In the genomic region with DNA sequence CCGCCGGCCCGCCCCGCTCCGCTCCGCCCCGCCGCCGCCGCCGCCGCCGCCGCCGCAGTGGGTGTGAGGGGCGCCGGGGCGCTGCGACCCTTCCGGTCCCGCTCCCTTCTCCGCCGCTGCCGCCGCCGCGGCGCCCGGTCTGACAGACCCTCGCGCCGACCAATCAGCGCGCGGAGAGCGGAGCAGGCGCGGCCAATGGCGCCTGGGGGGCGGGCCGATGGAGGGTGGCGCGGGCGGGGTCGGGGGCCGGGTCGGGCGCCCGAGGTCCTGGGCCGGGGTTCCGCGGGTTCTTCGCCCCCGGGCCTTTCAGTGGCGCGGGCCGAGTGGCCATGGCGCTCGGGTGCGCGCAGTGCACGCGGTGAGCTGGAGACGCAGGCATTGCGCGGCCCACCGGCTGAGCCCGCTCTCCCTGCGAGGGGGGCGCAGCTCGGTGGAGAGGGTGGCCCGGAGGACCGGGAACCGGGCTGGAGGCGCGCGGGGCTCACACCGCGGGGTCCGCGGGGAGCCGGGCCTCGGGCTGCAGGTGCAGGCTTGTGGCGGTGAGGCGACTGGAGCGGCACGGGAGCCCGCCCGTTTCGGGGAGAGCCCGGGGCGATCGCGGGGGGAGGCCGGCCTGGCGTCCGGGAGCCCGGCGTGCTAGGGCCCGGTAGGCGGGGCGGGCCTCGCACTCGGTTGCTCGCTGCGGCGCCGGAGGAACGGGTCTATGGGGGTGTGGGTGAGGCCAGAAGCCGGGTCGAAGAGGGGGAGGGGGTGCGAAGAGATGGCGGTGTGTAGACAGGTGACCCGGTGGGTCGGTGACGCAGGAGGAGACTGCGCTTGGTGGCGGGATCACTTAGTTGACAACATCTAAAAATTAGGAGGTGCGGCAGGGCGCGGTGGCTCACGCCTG, we compare ENCODE assay signal across 9 cellular contexts. TPM values are rescaled to one million over a fixed set of nuclear protein-coding genes. Genes with fewer than 3 reads are reported as not detected.
DNase-seq lines count a peak whose midpoint lies in the region; ATAC-seq, FAIRE-seq and TF ChIP-seq lines count a peak whose summit lies in the region.
"Had no signal": no experiment of that assay in that cellular context is flagged by ENCODE, and none has a peak within 500 bp of the region (broad histone marks: within the 10 kb centered on the region; RNA-seq: fewer than 3 reads in every experiment).

A gene (minus strand): TSS at position 141 of the 889 bp plus-strand sequence. CDS start 11,522 bp downstream, outside the sequence.

- H3K4me1 Mint-ChIP-seq in dendritic cell treated with granulocyte-macrophage colony-stimulating factor and Interleukin-4, amounts not matched to agents 40 ng/mL and 50 ng/mL, for 4 days (ENCODE audit: low read depth): peaks cover 62% of the 10 kb centered on the region

- H3K4me3 ChIP-seq in HepG2 (replicated peaks in 1 of 3; ENCODE audit: insufficient read depth in 1 of 3, low read depth in 2 of 3, low read length in 3 of 3): peak within 1 kb of the TSS; percentile 85 to 94 (median 91)

- peak within 1 kb of the TSS; percentile 84 for H3K9ac ChIP-seq in HepG2 (ENCODE audit: insufficient read depth, low read depth, low read length)

- no peak for FAIRE-seq in HepG2 (lab: Jason Lieb, UNC)
- FAIRE-seq: endometrium had no signal

- ATAC-seq in GM18907 (IDR thresholded peaks at IDR 0.05; ENCODE audit: unreplicated experiment) (peak; percentile 84), HG03135 (IDR thresholded peaks at IDR 0.05; ENCODE audit: unreplicated experiment) (peak; percentile 86), HepG2 (peak; percentile 83)

- H3K9me3 Mint-ChIP-seq in dendritic cell treated with granulocyte-macrophage colony-stimulating factor and Interleukin-4, amounts not matched to agents 40 ng/mL and 50 ng/mL, for 4 days: no peaks in the 10 kb centered on the region

- H3K9me3 ChIP-seq in HepG2 (ENCODE audit: low read length): no peaks in the 10 kb centered on the region

- no peak for TF ChIP-seq CTCF in AG09319 (IDR thresholded peaks at IDR 0.05; ENCODE audit: low read depth, low read length)
- TF ChIP-seq CTCF in HepG2 (CRISPR knock-in tag; IDR thresholded peaks at IDR 0.05): peak; percentile 7; the same call in 1 of the 2 replicates

- DNase-seq in AG09319 (ENCODE audit: extremely low read depth, low read depth): peak; percentile 37
- peak; percentile 53 for DNase-seq in NCI-H446 treated with DMSO at 0.1 percent for 48 hours (lab: John Stamatoyannopoulos, UW)
- DNase-seq in activated CD4-positive, alpha-beta T cell treated with anti-CD3 and anti-CD28 coated beads, Interleukin-2, amount 50 U/mL, for 1 hour: peak; percentile 81
- peak; percentile 62 for DNase-seq in HepG2 (ENCODE audit: low spot score)
- peak; percentile 74 to 77 for DNase-seq in stimulated activated CD4-positive, alpha-beta T cell treated with anti-CD3 and anti-CD28 coated beads, Interleukin-2, amount 100 ng/mL, for 48 hours

- no peaks in the 10 kb centered on the region for H3K36me3 Mint-ChIP-seq in dendritic cell treated with granulocyte-macrophage colony-stimulating factor and Interleukin-4, amounts not matched to agents 40 ng/mL and 50 ng/mL, for 4 days (ENCODE audit: low read depth)

- intact Hi-C loops in dendritic cell treated with granulocyte-macrophage colony-stimulating factor and Interleukin-4, amounts not matched to agents 40 ng/mL and 50 ng/mL, for 4 days (cut with micrococcal nuclease): loop anchor here (2.0 to 5.0 kb wide), 2 partner anchors 179 to 200 kb away; a partner anchor contains a TSS
- intact Hi-C loops in HepG2 (cut with micrococcal nuclease; ENCODE audit: unreplicated experiment): loop anchor here (10.0 kb wide), 2 partner anchors 87 to 183 kb away; a partner anchor contains a TSS

- peaks cover 11% of the 10 kb centered on the region for H4K20me1 ChIP-seq in HepG2 (ENCODE audit: insufficient read depth, low read length)

- peaks cover 26% of the 10 kb centered on the region for H3K79me2 ChIP-seq in HepG2 (ENCODE audit: insufficient read depth, low read length)

- POLR2A ChIA-PET in HepG2 (lab: Yijun Ruan, JAX): interaction anchor here (0.6 to 2.3 kb wide), 4 partner anchors 8 to 23 kb away, joined by 3 to 12 read pairs (median 7); no protein-coding TSS in a partner anchor

- peak within 1 kb of the TSS; percentile 93 for H3K4me2 ChIP-seq in HepG2 (ENCODE audit: low read depth, low read length)

- peak within 1 kb of the TSS; percentile 87 for H3K27ac ChIP-seq in HepG2 (ENCODE audit: extremely low read length, insufficient read depth, low read length)

- in situ Hi-C loops in HepG2 (cut with HindIII; ENCODE audit: extremely low pct_ligation_motif_present, low pct_unique_long_range_greater_than_20kb): loop anchor here (5.0 to 10.0 kb wide), 2 partner anchors 35 to 183 kb away; no protein-coding TSS in a partner anchor

- H2AFZ ChIP-seq in HepG2 (ENCODE audit: low read length): no peak within 1 kb of the TSS

- H3K4me3 Mint-ChIP-seq in dendritic cell treated with granulocyte-macrophage colony-stimulating factor and Interleukin-4, amounts not matched to agents 40 ng/mL and 50 ng/mL, for 4 days: peak within 1 kb of the TSS; percentile 89

- peaks cover 60% of the 10 kb centered on the region for H3K4me1 ChIP-seq in HepG2 (ENCODE audit: insufficient read depth, low read length)

- peak; percentile 59; the same call in 1 of the 2 replicates for TF ChIP-seq RAD21 in HepG2 (CRISPR knock-in tag; IDR thresholded peaks at IDR 0.05)

- no peaks in the 10 kb centered on the region for H3K36me3 ChIP-seq in HepG2 (replicated peaks in 1 of 2; ENCODE audit: control insufficient read depth in 1 of 2, insufficient read depth in 2 of 2, low read length in 2 of 2)

- CTCF ChIA-PET in HepG2 (lab: Yijun Ruan, JAX; ENCODE audit: low intra/inter-chr PET ratio, low total read pairs): interaction anchor here (1.1 to 3.2 kb wide), 4 partner anchors 23 to 178 kb away, joined by 3 to 65 read pairs (median 16); no protein-coding TSS in a partner anchor

- WGBS in HepG2 (ENCODE audit: low lambda C conversion rate): 0% methylated on average over 3 of the region's 122 CpGs

- TF ChIP-seq EP300 in HepG2 (IDR thresholded peaks at IDR 0.05; ENCODE audit: low read depth in 2 of 2, low read length in 2 of 2): no peak
- no peak for TF ChIP-seq EP300 in HepG2 (CRISPR knock-in tag; IDR thresholded peaks at IDR 0.05; ENCODE audit: borderline replicate concordance)

- peak; percentile 45 to 69; a peak in 3 of 4 replicates for TF ChIP-seq POLR2A in HepG2 (IDR thresholded peaks at IDR 0.05; ENCODE audit: insufficient read depth in 1 of 2, low read depth in 2 of 2, low read length in 2 of 2)

- peaks cover 6% of the 10 kb centered on the region for H3K27me3 Mint-ChIP-seq in dendritic cell treated with granulocyte-macrophage colony-stimulating factor and Interleukin-4, amounts not matched to agents 40 ng/mL and 50 ng/mL, for 4 days

- peak within 1 kb of the TSS; percentile 80 for H3K27ac Mint-ChIP-seq in dendritic cell treated with granulocyte-macrophage colony-stimulating factor and Interleukin-4, amounts not matched to agents 40 ng/mL and 50 ng/mL, for 4 days

- BruUV-seq in HepG2 (replicated peaks; lab: Mats Ljungman, UMichigan): no TSS peak

- no peaks in the 10 kb centered on the region for H3K27me3 ChIP-seq in HepG2 (ENCODE audit: control insufficient read depth in 1 of 2, insufficient read depth in 2 of 2, low read length in 2 of 2)

TF ChIP-seq in HepG2, 621 proteins besides CTCF, POLR2A, EP300 and RAD21 (continues in another document):
- TF ChIP-seq FOXJ3 (CRISPR knock-in tag; IDR thresholded peaks at IDR 0.05; ENCODE audit: borderline replicate concordance): no peak
- TF ChIP-seq FOXC1 (CRISPR knock-in tag; IDR thresholded peaks at IDR 0.05; ENCODE audit: borderline replicate concordance): no peak; the same call in 1 of the 2 replicates
- TF ChIP-seq SP140L (CRISPR knock-in tag; IDR thresholded peaks at IDR 0.05; ENCODE audit: borderline replicate concordance): no peak
- peak; percentile 34; the same call in 1 of the 2 replicates for TF ChIP-seq ZNF879 (CRISPR knock-in tag; IDR thresholded peaks at IDR 0.05)
- no peak for TF ChIP-seq TEAD3 (CRISPR knock-in tag; optimal IDR thresholded peaks at IDR 0.05; ENCODE audit: borderline replicate concordance)
- no peak for TF ChIP-seq XBP1 (CRISPR knock-in tag; IDR thresholded peaks at IDR 0.05)
- TF ChIP-seq, protein P1, sequence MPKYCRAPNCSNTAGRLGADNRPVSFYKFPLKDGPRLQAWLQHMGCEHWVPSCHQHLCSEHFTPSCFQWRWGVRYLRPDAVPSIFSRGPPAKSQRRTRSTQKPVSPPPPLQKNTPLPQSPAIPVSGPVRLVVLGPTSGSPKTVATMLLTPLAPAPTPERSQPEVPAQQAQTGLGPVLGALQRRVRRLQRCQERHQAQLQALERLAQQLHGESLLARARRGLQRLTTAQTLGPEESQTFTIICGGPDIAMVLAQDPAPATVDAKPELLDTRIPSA (CRISPR knock-in tag; IDR thresholded peaks at IDR 0.05; ENCODE audit: borderline replicate concordance): 0 out of 2 replicates have a peak, but pooled peaks have one; percentile 58
- TF ChIP-seq ZNF446 (CRISPR knock-in tag; IDR thresholded peaks at IDR 0.05): peak; percentile 92
- peak; percentile 84 for TF ChIP-seq NFYB (CRISPR knock-in tag; IDR thresholded peaks at IDR 0.05)

RNA-seq across cellular contexts. Expression of the gene that starts here (rescaled TPM):
- total RNA-seq in HepG2 (2016; rRNA removed; fragmentation: Illumina TruSeq; extraction: Trizol): 30.1 and 30.7 TPM in 2 replicates
- 62.8 and 71.5 TPM in 2 replicates for total RNA-seq in HepG2 (2016; cell fraction: cytosol; rRNA removed; fragmentation: Illumina TruSeq; extraction: Trizol; ENCODE audit: low read depth)
- 24.2 and 24.5 TPM in 2 replicates for total RNA-seq in HepG2 (2016; cell fraction: insoluble cytoplasmic fraction; rRNA removed; fragmentation: Illumina TruSeq; extraction: Trizol)
- 67.1 and 68.4 TPM in 2 replicates for total RNA-seq in HepG2 (2016; cell fraction: membrane; rRNA removed; fragmentation: Illumina TruSeq; extraction: Trizol)
- total RNA-seq in HepG2 (2016; cell fraction: nucleus; rRNA removed; fragmentation: Illumina TruSeq; extraction: Trizol): 22.3 and 23.2 TPM in 2 replicates
- 37.5 and 56.1 TPM in 2 replicates for polyA plus RNA-seq in HepG2 (2011; rRNA removed)
- 23.0 and 31.2 TPM in 2 replicates for polyA plus RNA-seq in HepG2 (2011; cell fraction: cytosol; rRNA removed)
- 14.2 and 14.5 TPM in 2 replicates for polyA plus RNA-seq in HepG2 (2011; cell fraction: nucleus; rRNA removed)
- 22.2 and 23.4 TPM in 2 replicates for polyA plus RNA-seq in HepG2 (2012)
- polyA plus RNA-seq in HepG2 (2016; cell fraction: cytosol; fragmentation: Illumina TruSeq; extraction: Trizol; ENCODE audit: low read depth): 53.0 and 57.8 TPM in 2 replicates
- polyA plus RNA-seq in HepG2 (2016; cell fraction: insoluble cytoplasmic fraction; fragmentation: Illumina TruSeq; extraction: Trizol; ENCODE audit: low read depth): 50.6 and 57.0 TPM in 2 replicates
- 82.1 and 83.4 TPM in 2 replicates for polyA plus RNA-seq in HepG2 (2016; cell fraction: membrane; fragmentation: Illumina TruSeq; extraction: Trizol; ENCODE audit: low read depth)
- 52.9 and 54.2 TPM in 2 replicates for polyA plus RNA-seq in HepG2 (2016; cell fraction: nucleus; fragmentation: Illumina TruSeq; extraction: Trizol; ENCODE audit: insufficient read depth, low read depth)
- polyA minus RNA-seq in HepG2 (2011; rRNA and poly(A)+ RNA removed; ENCODE audit: low replicate concordance): 51.3 and 98.7 TPM in 2 replicates
- 21.4 and 22.1 TPM in 2 replicates for polyA minus RNA-seq in HepG2 (2011; cell fraction: cytosol; rRNA and poly(A)+ RNA removed)
- 25.0 and 26.0 TPM in 2 replicates for polyA minus RNA-seq in HepG2 (2011; cell fraction: nucleus; rRNA and poly(A)+ RNA removed)

Comparison
In these comparisons a context has a peak if more than half of its experiments do, and no peak if none do; other contexts are left out.
1. Peak in every context shown above with its lines: DNase-seq, ATAC-seq, H3K4me3 ChIP-seq and H3K27ac ChIP-seq.